1 cellular context compared by ENCODE assay signal in genomic region chr1:243525085-243525487, GRCh38.
A peak's percentile ranks its signal among the peaks of the same experiment; 100 is the strongest.
TF ChIP-seq lines count a peak whose summit lies in the region.

No MANE protein-coding gene starts in this region.

TF ChIP-seq in SK-N-SH, 30 proteins besides CTCF, POLR2A, EP300 and RAD21 (continued from another document):
- TF ChIP-seq, protein P1, sequence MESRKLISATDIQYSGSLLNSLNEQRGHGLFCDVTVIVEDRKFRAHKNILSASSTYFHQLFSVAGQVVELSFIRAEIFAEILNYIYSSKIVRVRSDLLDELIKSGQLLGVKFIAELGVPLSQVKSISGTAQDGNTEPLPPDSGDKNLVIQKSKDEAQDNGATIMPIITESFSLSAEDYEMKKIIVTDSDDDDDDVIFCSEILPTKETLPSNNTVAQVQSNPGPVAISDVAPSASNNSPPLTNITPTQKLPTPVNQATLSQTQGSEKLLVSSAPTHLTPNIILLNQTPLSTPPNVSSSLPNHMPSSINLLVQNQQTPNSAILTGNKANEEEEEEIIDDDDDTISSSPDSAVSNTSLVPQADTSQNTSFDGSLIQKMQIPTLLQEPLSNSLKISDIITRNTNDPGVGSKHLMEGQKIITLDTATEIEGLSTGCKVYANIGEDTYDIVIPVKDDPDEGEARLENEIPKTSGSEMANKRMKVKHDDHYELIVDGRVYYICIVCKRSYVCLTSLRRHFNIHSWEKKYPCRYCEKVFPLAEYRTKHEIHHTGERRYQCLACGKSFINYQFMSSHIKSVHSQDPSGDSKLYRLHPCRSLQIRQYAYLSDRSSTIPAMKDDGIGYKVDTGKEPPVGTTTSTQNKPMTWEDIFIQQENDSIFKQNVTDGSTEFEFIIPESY (IDR thresholded peaks at IDR 0.05; ENCODE audit: borderline replicate concordance, low read depth): 0 out of 2 replicates have a peak, but pooled peaks have one; percentile 30
- TF ChIP-seq, protein P2, sequence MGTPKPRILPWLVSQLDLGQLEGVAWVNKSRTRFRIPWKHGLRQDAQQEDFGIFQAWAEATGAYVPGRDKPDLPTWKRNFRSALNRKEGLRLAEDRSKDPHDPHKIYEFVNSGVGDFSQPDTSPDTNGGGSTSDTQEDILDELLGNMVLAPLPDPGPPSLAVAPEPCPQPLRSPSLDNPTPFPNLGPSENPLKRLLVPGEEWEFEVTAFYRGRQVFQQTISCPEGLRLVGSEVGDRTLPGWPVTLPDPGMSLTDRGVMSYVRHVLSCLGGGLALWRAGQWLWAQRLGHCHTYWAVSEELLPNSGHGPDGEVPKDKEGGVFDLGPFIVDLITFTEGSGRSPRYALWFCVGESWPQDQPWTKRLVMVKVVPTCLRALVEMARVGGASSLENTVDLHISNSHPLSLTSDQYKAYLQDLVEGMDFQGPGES (IDR thresholded peaks at IDR 0.05; ENCODE audit: low read depth, low read length): no peak
- no peak for TF ChIP-seq MXI1 (IDR thresholded peaks at IDR 0.05; ENCODE audit: low read depth, low read length)
- no peak for TF ChIP-seq POLR2AphosphoS5 (IDR thresholded peaks at IDR 0.05; ENCODE audit: low read depth, low read length)
- TF ChIP-seq FOXM1 (IDR thresholded peaks at IDR 0.05; ENCODE audit: low read depth): no peak
- TF ChIP-seq, protein P3, sequence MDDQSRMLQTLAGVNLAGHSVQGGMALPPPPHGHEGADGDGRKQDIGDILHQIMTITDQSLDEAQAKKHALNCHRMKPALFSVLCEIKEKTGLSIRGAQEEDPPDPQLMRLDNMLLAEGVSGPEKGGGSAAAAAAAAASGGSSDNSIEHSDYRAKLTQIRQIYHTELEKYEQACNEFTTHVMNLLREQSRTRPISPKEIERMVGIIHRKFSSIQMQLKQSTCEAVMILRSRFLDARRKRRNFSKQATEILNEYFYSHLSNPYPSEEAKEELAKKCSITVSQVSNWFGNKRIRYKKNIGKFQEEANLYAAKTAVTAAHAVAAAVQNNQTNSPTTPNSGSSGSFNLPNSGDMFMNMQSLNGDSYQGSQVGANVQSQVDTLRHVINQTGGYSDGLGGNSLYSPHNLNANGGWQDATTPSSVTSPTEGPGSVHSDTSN (IDR thresholded peaks at IDR 0.05): peak; percentile 56
- TF ChIP-seq MEF2A (IDR thresholded peaks at IDR 0.05; ENCODE audit: borderline replicate concordance, low read depth): peak; percentile 50; the same call in 1 of the 2 replicates
- TF ChIP-seq EZH2phosphoT487 (IDR thresholded peaks at IDR 0.05; ENCODE audit: borderline replicate concordance, low read depth): no peak
- TF ChIP-seq, protein P4, sequence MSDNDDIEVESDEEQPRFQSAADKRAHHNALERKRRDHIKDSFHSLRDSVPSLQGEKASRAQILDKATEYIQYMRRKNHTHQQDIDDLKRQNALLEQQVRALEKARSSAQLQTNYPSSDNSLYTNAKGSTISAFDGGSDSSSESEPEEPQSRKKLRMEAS (IDR thresholded peaks at IDR 0.05; ENCODE audit: low read depth): 0 out of 2 replicates have a peak, but pooled peaks have one; percentile 35
- peak; percentile 83 for TF ChIP-seq TCF12 (IDR thresholded peaks at IDR 0.05)
- no peak for TF ChIP-seq GABPA (IDR thresholded peaks at IDR 0.05; ENCODE audit: low read depth)
- TF ChIP-seq, protein P5, sequence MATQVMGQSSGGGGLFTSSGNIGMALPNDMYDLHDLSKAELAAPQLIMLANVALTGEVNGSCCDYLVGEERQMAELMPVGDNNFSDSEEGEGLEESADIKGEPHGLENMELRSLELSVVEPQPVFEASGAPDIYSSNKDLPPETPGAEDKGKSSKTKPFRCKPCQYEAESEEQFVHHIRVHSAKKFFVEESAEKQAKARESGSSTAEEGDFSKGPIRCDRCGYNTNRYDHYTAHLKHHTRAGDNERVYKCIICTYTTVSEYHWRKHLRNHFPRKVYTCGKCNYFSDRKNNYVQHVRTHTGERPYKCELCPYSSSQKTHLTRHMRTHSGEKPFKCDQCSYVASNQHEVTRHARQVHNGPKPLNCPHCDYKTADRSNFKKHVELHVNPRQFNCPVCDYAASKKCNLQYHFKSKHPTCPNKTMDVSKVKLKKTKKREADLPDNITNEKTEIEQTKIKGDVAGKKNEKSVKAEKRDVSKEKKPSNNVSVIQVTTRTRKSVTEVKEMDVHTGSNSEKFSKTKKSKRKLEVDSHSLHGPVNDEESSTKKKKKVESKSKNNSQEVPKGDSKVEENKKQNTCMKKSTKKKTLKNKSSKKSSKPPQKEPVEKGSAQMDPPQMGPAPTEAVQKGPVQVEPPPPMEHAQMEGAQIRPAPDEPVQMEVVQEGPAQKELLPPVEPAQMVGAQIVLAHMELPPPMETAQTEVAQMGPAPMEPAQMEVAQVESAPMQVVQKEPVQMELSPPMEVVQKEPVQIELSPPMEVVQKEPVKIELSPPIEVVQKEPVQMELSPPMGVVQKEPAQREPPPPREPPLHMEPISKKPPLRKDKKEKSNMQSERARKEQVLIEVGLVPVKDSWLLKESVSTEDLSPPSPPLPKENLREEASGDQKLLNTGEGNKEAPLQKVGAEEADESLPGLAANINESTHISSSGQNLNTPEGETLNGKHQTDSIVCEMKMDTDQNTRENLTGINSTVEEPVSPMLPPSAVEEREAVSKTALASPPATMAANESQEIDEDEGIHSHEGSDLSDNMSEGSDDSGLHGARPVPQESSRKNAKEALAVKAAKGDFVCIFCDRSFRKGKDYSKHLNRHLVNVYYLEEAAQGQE (IDR thresholded peaks at IDR 0.05; ENCODE audit: low read depth, low read length): no peak
- TF ChIP-seq GATA2 (CRISPR knock-in tag; IDR thresholded peaks at IDR 0.05): no peak
- no peak for TF ChIP-seq RFX5 (IDR thresholded peaks at IDR 0.05; ENCODE audit: low read length)
- TF ChIP-seq SMC3 (IDR thresholded peaks at IDR 0.05; ENCODE audit: low read depth, low read length): no peak
- 0 out of 2 replicates have a peak, but pooled peaks have one; percentile 41 for TF ChIP-seq TEAD4 (IDR thresholded peaks at IDR 0.05; ENCODE audit: borderline replicate concordance, insufficient read depth)
- TF ChIP-seq USF1 (IDR thresholded peaks at IDR 0.05; ENCODE audit: borderline replicate concordance, low read depth): no peak
- no peak for TF ChIP-seq USF2 (IDR thresholded peaks at IDR 0.05; ENCODE audit: borderline replicate concordance, low read depth, low read length)
- 0 out of 2 replicates have a peak, but pooled peaks have one; percentile 35 for TF ChIP-seq RXRA (IDR thresholded peaks at IDR 0.05; ENCODE audit: borderline replicate concordance, low read depth)
- TF ChIP-seq YY1 (IDR thresholded peaks at IDR 0.05; ENCODE audit: low read depth): peak; percentile 55; the same call in 1 of the 2 replicates
- peak; percentile 85 for TF ChIP-seq FOSL2 (IDR thresholded peaks at IDR 0.05; ENCODE audit: borderline replicate concordance, low read depth)
